ENCODE assay signal across 16 cellular contexts in the genomic region with DNA sequence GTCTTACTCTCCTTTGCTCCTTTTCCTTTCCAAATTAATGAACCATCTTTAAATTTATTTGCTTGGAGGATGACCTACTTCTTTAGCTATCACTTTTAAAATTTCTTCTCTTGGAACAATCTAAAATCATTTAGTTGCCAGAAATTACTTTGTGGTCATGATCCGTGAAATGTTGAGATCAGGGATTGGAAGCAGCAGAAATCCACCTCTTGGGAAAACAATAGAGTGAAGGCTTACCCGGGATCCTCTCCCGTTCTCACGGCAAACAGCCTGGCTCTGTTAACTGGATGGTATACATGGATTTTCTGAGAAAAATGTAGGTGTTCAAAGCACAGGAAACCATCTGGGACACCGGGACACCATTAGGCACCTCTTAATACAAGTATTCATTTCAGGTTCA.
"Had no signal": no experiment of that assay in that cellular context is flagged by ENCODE, and none has a peak within 500 bp of the region (broad histone marks: within the 10 kb centered on the region; RNA-seq: fewer than 3 reads in every experiment).

No MANE protein-coding gene starts in this region.

- ATAC-seq: activated T-cell treated with anti-CD3 and anti-CD28 coated beads, Interleukin-2, amount 50 U/mL, for 4 hours; gastrocnemius medialis; heart left ventricle; T-helper 17 cell; upper lobe of right lung had no signal

- H3K4me3 ChIP-seq: gastrocnemius medialis, heart left ventricle, upper lobe of right lung had no signal

- H3K27ac ChIP-seq: brain microvascular endothelial cell, gastrocnemius medialis, neutrophil, upper lobe of right lung had no signal

- H3K9me3 ChIP-seq: gastrocnemius medialis, heart left ventricle, neutrophil, upper lobe of right lung had no signal

- H3K36me3 ChIP-seq: gastrocnemius medialis, heart left ventricle, neutrophil, upper lobe of right lung had no signal

- H3K4me1 ChIP-seq: gastrocnemius medialis, upper lobe of right lung had no signal

- DNase-seq: activated CD4-positive, alpha-beta memory T cell treated with anti-CD3 and anti-CD28 coated beads for 36 hours; activated CD4-positive, alpha-beta T cell treated with anti-CD3 and anti-CD28 coated beads for 36 hours; activated effector memory CD4-positive, alpha-beta T cell treated with Interleukin-2 at 50 U/mL for 16 hours; activated T-cell treated with anti-CD3 and anti-CD28 coated beads, Interleukin-2, amount 50 U/mL, for 4 hours; amygdala; brain microvascular endothelial cell; cerebellar nuclear complex; gastrocnemius medialis; heart left ventricle; immature natural killer cell; midbrain; naive B cell; stimulated activated naive CD8-positive, alpha-beta T cell treated with anti-CD3 and anti-CD28 coated beads, Interleukin-15, amount 100 ng/mL, for 72 hours; T-helper 17 cell; upper lobe of right lung had no signal

- H3K27me3 ChIP-seq: brain microvascular endothelial cell had no signal
